8 cellular contexts compared by ENCODE assay signal in the genomic region with DNA sequence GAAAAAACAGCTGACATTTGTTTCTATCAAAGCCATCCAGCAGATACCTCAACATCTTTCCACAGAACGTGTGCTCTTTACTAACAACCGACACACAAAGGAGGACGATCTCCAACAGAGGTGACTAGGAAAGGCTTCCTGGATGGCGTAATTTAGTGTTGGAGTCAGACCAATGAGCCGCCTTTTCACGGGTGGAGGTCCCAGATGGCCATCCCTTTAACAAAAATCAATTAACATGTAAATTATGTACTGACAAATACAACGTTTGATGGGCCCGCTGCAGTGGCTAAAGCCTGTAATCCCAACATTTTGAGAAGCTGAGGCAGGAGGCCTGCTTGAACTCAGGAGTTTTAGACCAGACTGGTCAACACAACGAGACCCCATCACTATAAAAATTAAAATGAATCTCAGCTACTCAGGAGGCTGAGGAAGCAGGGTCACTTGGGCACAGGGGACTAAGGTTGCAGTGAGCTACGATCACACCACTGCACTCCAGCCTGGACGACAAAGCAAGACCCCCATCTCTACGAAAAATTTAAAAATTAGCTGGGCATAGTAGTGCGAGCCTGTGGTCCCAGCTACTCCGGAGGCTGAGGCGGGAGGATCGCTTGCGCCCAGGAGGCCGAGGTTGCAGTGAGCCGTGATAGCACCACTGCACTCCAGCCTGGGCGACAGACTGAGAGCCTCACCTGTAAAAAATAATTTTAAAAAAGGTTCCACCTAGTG. TPM values are rescaled to one million over a fixed set of nuclear protein-coding genes. Genes with fewer than 3 reads are reported as not detected.
DNase-seq lines count a peak whose midpoint lies in the region; ATAC-seq and TF ChIP-seq lines count a peak whose summit lies in the region.

No MANE protein-coding gene starts in this region.

- H3K4me1 Mint-ChIP-seq in memory B cell: peaks cover 5% of the 10 kb centered on the region

- peak overlapping the region; percentile 89 for H3K4me3 Mint-ChIP-seq in memory B cell

- H3K36me3 ChIP-seq in A673 (ENCODE audit: insufficient read depth, low read length, poor library complexity, severe bottlenecking) (peaks cover 11% of the 10 kb centered on the region), body of pancreas (replicated peaks in 1 of 2; ENCODE audit: insufficient read depth in 1 of 2, low read depth in 2 of 2) (no peaks in the 10 kb centered on the region), aorta (ENCODE audit: control insufficient read depth in 1 of 2, insufficient read depth in 2 of 2, low read length in 1 of 2) (no peaks in the 10 kb centered on the region)

- no peak for TF ChIP-seq POLR2A in body of pancreas (IDR thresholded peaks at IDR 0.05)

- H3K27ac ChIP-seq in A673 (ENCODE audit: low read depth, low read length, poor library complexity, severe bottlenecking) (peak overlapping the region; percentile 97), body of pancreas (peak overlapping the region in 3 of 4 donors; percentile 93 to 96 (median 96)), aorta (ENCODE audit: low read depth in 1 of 2, low read length in 2 of 2) (peak overlapping the region in 1 of 2 donors; percentile 69)

- no TSS peak for BruUV-seq in A673 (replicated peaks; lab: Mats Ljungman, UMichigan)

- H3K9me3 Mint-ChIP-seq in memory B cell: no peaks in the 10 kb centered on the region

- peak overlapping the region; percentile 84 for H3K27ac Mint-ChIP-seq in memory B cell

- H3K27me3 ChIP-seq in A673 (replicated peaks; ENCODE audit: insufficient read depth, low read depth, low read length, poor library complexity): no peaks in the 10 kb centered on the region
- H3K27me3 ChIP-seq in body of pancreas: no peaks in the 10 kb centered on the region
- no peaks in the 10 kb centered on the region for H3K27me3 ChIP-seq in aorta (ENCODE audit: control insufficient read depth in 1 of 2, insufficient read depth in 2 of 2, low read length in 1 of 2)

- H3K4me1 ChIP-seq in A673 (ENCODE audit: insufficient read depth, low read length, poor library complexity, severe bottlenecking): peaks cover 22% of the 10 kb centered on the region
- H3K4me1 ChIP-seq in body of pancreas: peaks cover 30% of the 10 kb centered on the region
- peaks cover 0 to 2% of the 10 kb centered on the region in 2 donors for H3K4me1 ChIP-seq in aorta (ENCODE audit: control insufficient read depth in 1 of 2, insufficient read depth in 2 of 2, low read length in 2 of 2)

- peaks cover 3% of the 10 kb centered on the region for H3K36me3 Mint-ChIP-seq in memory B cell

- no peaks in the 10 kb centered on the region for H3K27me3 Mint-ChIP-seq in memory B cell

- DNase-seq in A673 (ENCODE audit: low spot score): peak; percentile 56
- DNase-seq in Jurkat, Clone E6-1 (ENCODE audit: low read depth, low spot score): no peak
- peak in 1 of 4 donors; percentile 18 for DNase-seq in body of pancreas
- DNase-seq in memory B cell (ENCODE audit: low spot score in 2 of 2): no peak
- no peak for DNase-seq in aorta
- no peak for DNase-seq in effector CD8-positive, alpha-beta T cell (lab: John Stamatoyannopoulos, UW)
- no peak for DNase-seq in NCI-H1105 treated with DMSO at 0.1 percent for 48 hours (lab: John Stamatoyannopoulos, UW)

- H3K4me3 ChIP-seq in A673 (ENCODE audit: low read depth, low read length, poor library complexity, severe bottlenecking) (peak overlapping the region; percentile 88), body of pancreas (peak overlapping the region in 1 of 2 donors; percentile 96), aorta (ENCODE audit: low read length in 2 of 2) (peak overlapping the region; percentile 82 to 92)
- H3K4me3 ChIP-seq in Jurkat, Clone E6-1 (ENCODE audit: low read length): peak overlapping the region; percentile 82

- intact Hi-C loops in A673 (cut with micrococcal nuclease; ENCODE audit: unreplicated experiment): no loop called here
- intact Hi-C loops in body of pancreas (cut with DNase I): loop anchor here (5.0 kb wide), 1 partner anchor 67 kb away; no protein-coding TSS in a partner anchor
- intact Hi-C loops in aorta (cut with DNase I): loop anchor here in 1 of 2 donors (10.0 kb wide), 1 partner anchor 180 kb away; the partner anchor contains the start of gene PDCD5

- TF ChIP-seq CTCF in A673 (conservative IDR thresholded peaks at IDR 0.05; ENCODE audit: low read depth, low read length) (no peak), body of pancreas (IDR thresholded peaks at IDR 0.05) (no peak)

- H3K9me3 ChIP-seq in A673 (ENCODE audit: low read depth, low read length, poor library complexity, severe bottlenecking): no peaks in the 10 kb centered on the region
- no peaks in the 10 kb centered on the region for H3K9me3 ChIP-seq in body of pancreas
- no peaks in the 10 kb centered on the region for H3K9me3 ChIP-seq in aorta (ENCODE audit: control insufficient read depth, low read length)

- no peak for ATAC-seq in body of pancreas
- no peak for ATAC-seq in memory B cell (ENCODE audit: low read depth)
- no peak for ATAC-seq in aorta (ENCODE audit: low FRiP score)
- no peak for ATAC-seq in GM18909 (IDR thresholded peaks at IDR 0.05; ENCODE audit: poor library complexity, unreplicated experiment)

- POLR2A ChIA-PET in A673 (lab: Charles Lee; ENCODE audit: low non-redundant PET): interaction anchor here (0.6 kb wide), 1 partner anchor 1727 kb away, joined by 4 read pairs; no protein-coding TSS in a partner anchor

- 49 to 65% methylated on average over 19 to 20 of the region's 20 CpGs for WGBS in body of pancreas, 2 donors
- 59 to 64% methylated on average over 20 of the region's 20 CpGs for WGBS in aorta, 2 donors

- CTCF ChIA-PET in A673 (lab: Charles Lee): no interaction called here

RNA-seq across cellular contexts. Expression of gene DPY19L3, which starts 1.2 kb away (rescaled TPM):
- 62.7 and 70.5 TPM in 2 replicates for total RNA-seq in A673 (2021)
- 15.8 TPM for polyA plus RNA-seq in Jurkat, Clone E6-1 (2012; ENCODE audit: insufficient read depth, insufficient read length)
- total RNA-seq in body of pancreas: 10 to 100 TPM; 14.3 to 24.4 TPM
- 10 to 100 TPM; 33.5 to 47.6 TPM for total RNA-seq in aorta
- polyA plus RNA-seq in aorta: 10 to 100 TPM in 1 of 2 donors, 1 to 10 TPM in 1; 5.9 to 12.7 TPM

RNA-seq across cellular contexts. Expression of gene ZNF507, which starts 59.0 kb away (rescaled TPM):
- 35.0 and 36.1 TPM in 2 replicates for total RNA-seq in A673 (2021)
- 12.2 TPM for polyA plus RNA-seq in Jurkat, Clone E6-1 (2012; ENCODE audit: insufficient read depth, insufficient read length)
- total RNA-seq in body of pancreas: 10 to 100 TPM; 14.2 to 19.7 TPM
- total RNA-seq in aorta: 10 to 100 TPM; 23.2 to 25.1 TPM
- 1 to 10 TPM; 5.5 to 8.7 TPM for polyA plus RNA-seq in aorta
